In genomic region chr6:170493354-170493753, GRCh38 we compare ENCODE assay signal across 36 cellular contexts. TPM values are rescaled to one million over a fixed set of nuclear protein-coding genes. Genes with fewer than 3 reads are reported as not detected.
DNase-seq lines count a peak whose midpoint lies in the region; ATAC-seq, FAIRE-seq and TF ChIP-seq lines count a peak whose summit lies in the region.
"Had no signal": no experiment of that assay in that cellular context is flagged by ENCODE, and none has a peak within 500 bp of the region (broad histone marks: within the 10 kb centered on the region; RNA-seq: fewer than 3 reads in every experiment).

No MANE protein-coding gene starts in this region.

- H3K9ac ChIP-seq in HepG2 (ENCODE audit: insufficient read depth, low read depth, low read length) (no peak overlapping the region), Karpas-422 (ENCODE audit: low read length) (no peak overlapping the region), K562 (ENCODE audit: insufficient read depth in 1 of 2, low read depth in 2 of 2, low read length in 2 of 2) (no peak overlapping the region), H1 (replicated peaks in 1 of 4; ENCODE audit: extremely low read depth in 1 of 4, low read depth in 3 of 4, low read length in 3 of 4) (no peak overlapping the region)
- H3K9ac ChIP-seq: BLaER1; BLaER1 treated with 17β-estradiol and CSF1 and Interleukin-3, amounts not matched to agents 10 nM and 100 nM had no signal

- no peak overlapping the region for H2BK5ac ChIP-seq in H1 (ENCODE audit: low read depth, low read length)

- H3K56ac ChIP-seq in H1 (replicated peaks; ENCODE audit: insufficient read length, low read depth, low read length), result no peak overlapping the region

- no peak for TF ChIP-seq POLR2A in HepG2 (IDR thresholded peaks at IDR 0.05; ENCODE audit: insufficient read depth in 1 of 2, low read depth in 2 of 2, low read length in 2 of 2)
- no peak for TF ChIP-seq POLR2A in right lobe of liver (IDR thresholded peaks at IDR 0.05)
- TF ChIP-seq POLR2A in K562 (conservative IDR thresholded peaks at IDR 0.05), result no peak
- no peak for TF ChIP-seq POLR2A in H1 (IDR thresholded peaks at IDR 0.05; ENCODE audit: control extremely low read depth in 1 of 2, low read depth in 2 of 2, low read length in 2 of 2)

- H2BK120ac ChIP-seq in H1 (replicated peaks; ENCODE audit: low read depth, low read length), result no peak overlapping the region

- H3K4me1 Mint-ChIP-seq in stimulated activated memory B cell treated with anti-CD40 and anti-IgM and Interleukin-4, amounts not matched to agents 10 μg/mL and 1 μg/mL and 100 μg/mL, for 72 hours, result no peaks in the 10 kb centered on the region
- H3K4me1 Mint-ChIP-seq: B cell; CD4-positive, alpha-beta memory T cell; CD4-positive, CD25-positive, alpha-beta regulatory T cell; CD8-positive, alpha-beta memory T cell had no signal

- BruUV-seq in HepG2 (replicated peaks; lab: Mats Ljungman, UMichigan) (no TSS peak), K562 (replicated peaks; lab: Mats Ljungman, UMichigan) (no TSS peak)

- H3K9me1 ChIP-seq in K562 (ENCODE audit: control insufficient read depth, insufficient read depth, low read length), result no peaks in the 10 kb centered on the region

- H3K9me3 ChIP-seq in HepG2 (ENCODE audit: low read length), result no peaks in the 10 kb centered on the region
- no peaks in the 10 kb centered on the region for H3K9me3 ChIP-seq in right lobe of liver
- H3K9me3 ChIP-seq in Karpas-422 (ENCODE audit: low read length), result no peaks in the 10 kb centered on the region
- no peaks in the 10 kb centered on the region for H3K9me3 ChIP-seq in K562 (replicated peaks; ENCODE audit: control insufficient read depth, insufficient read depth, low read depth, low read length)
- no peaks in the 10 kb centered on the region for H3K9me3 ChIP-seq in H1 (ENCODE audit: insufficient read depth in 2 of 2, low read depth in 1 of 2, low read length in 1 of 2)
- H3K9me3 ChIP-seq: A549, BE2C, BLaER1, Caco-2 had no signal

- TF ChIP-seq EP300 in HepG2 (IDR thresholded peaks at IDR 0.05; ENCODE audit: low read depth in 2 of 2, low read length in 2 of 2) (no peak), HepG2 (CRISPR knock-in tag; IDR thresholded peaks at IDR 0.05; ENCODE audit: borderline replicate concordance) (no peak), K562 (IDR thresholded peaks at IDR 0.05; ENCODE audit: low read length) (no peak), H1 (IDR thresholded peaks at IDR 0.05; ENCODE audit: borderline replicate concordance in 1 of 2, low read depth in 2 of 2, low read length in 2 of 2) (no peak)

- no peak for FAIRE-seq in HepG2 (lab: Jason Lieb, UNC)
- FAIRE-seq in K562 (lab: Jason Lieb, UNC), result no peak
- FAIRE-seq in H1 (lab: Jason Lieb, UNC), result no peak
- FAIRE-seq: A204.1, A549, D721Med had no signal

- TF ChIP-seq CTCF in HepG2 (CRISPR knock-in tag; IDR thresholded peaks at IDR 0.05) (no peak), right lobe of liver (IDR thresholded peaks at IDR 0.05) (no peak), K562 (IDR thresholded peaks at IDR 0.05 in 2 of 3, conservative IDR thresholded peaks at IDR 0.05 in 1 of 3; ENCODE audit: insufficient read depth in 2 of 3, low read depth in 1 of 3, low read length in 3 of 3) (no peak), H1 (IDR thresholded peaks at IDR 0.05; ENCODE audit: control extremely low read depth in 1 of 3, insufficient read depth in 1 of 3, low read depth in 1 of 3, low read length in 3 of 3) (no peak)

- WGBS in HepG2 (ENCODE audit: low lambda C conversion rate), result 59% methylated on average over 2 of the region's 2 CpGs
- 73% methylated on average over 2 of the region's 2 CpGs for whole genome bisulfite sequencing in right lobe of liver (ENCODE audit: insufficient coverage, low coverage, low lambda C conversion rate, missing lambda C conversion rate)
- WGBS in K562 (ENCODE audit: insufficient coverage, low coverage, missing lambda C conversion rate), result 0% methylated on average over 1 of the region's 2 CpGs
- WGBS in H1 (ENCODE audit: extremely low coverage in 1 of 2, insufficient coverage in 1 of 2, insufficient read length in 1 of 2, insufficient replicate concordance in 2 of 2, low coverage in 1 of 2, low lambda C conversion rate in 2 of 2, missing lambda C conversion rate in 1 of 2), 2 experiments, result no CpG with 5 or more reads among the region's 2 CpGs

- no peak overlapping the region for H2AK5ac ChIP-seq in H1 (ENCODE audit: low read depth, low read length)

- DNase-seq in HepG2 (ENCODE audit: low spot score) (no peak), right lobe of liver (no peak), Karpas-422 (peak; percentile 19), K562 (ENCODE audit: extremely low read depth in 1 of 4, low spot score in 3 of 4) (no peak), H1 (ENCODE audit: low read depth in 1 of 2, low spot score in 2 of 2) (no peak), NCI-H1092 treated with DMSO at 0.1 percent for 48 hours (lab: John Stamatoyannopoulos, UW) (no peak)
- DNase-seq: 8988T; ACHN; AML-193; BE2C; C1 segment of cervical spinal cord; Caco-2; Calu3; CD4-positive, alpha-beta memory T cell; CD4-positive, alpha-beta T cell; CD4-positive, CD25-positive, alpha-beta regulatory T cell; CD8-positive, alpha-beta memory T cell; CD8-positive, alpha-beta T cell; COR-L47; DMS 273 treated with DMSO at 0.1 percent for 48 hours; DMS153; DMS79; DMS79 treated with DMSO at 0.1 percent for 48 hours; DND-41; EL had no signal

- H3K36me3 ChIP-seq in HepG2 (replicated peaks in 1 of 2; ENCODE audit: control insufficient read depth in 1 of 2, insufficient read depth in 2 of 2, low read length in 2 of 2) (no peaks in the 10 kb centered on the region), right lobe of liver (no peaks in the 10 kb centered on the region), Karpas-422 (ENCODE audit: insufficient read depth, low read length) (no peaks in the 10 kb centered on the region), K562 (ENCODE audit: control insufficient read depth, insufficient read depth, low read length) (no peaks in the 10 kb centered on the region), H1 (ENCODE audit: control insufficient read depth in 2 of 4, insufficient read depth in 4 of 4, low read length in 3 of 4) (no peaks in the 10 kb centered on the region)
- H3K36me3 ChIP-seq: BE2C; BLaER1; BLaER1 treated with 17β-estradiol and CSF1 and Interleukin-3, amounts not matched to agents 10 nM and 100 nM had no signal

- H2BK15ac ChIP-seq in H1 (ENCODE audit: low read length), result no peak overlapping the region

- POLR2A ChIA-PET in HepG2 (lab: Yijun Ruan, JAX) (no interaction called here), K562 (lab: Yijun Ruan, JAX) (no interaction called here), H1 (lab: Charles Lee; ENCODE audit: partially characterized antibody) (no interaction called here)

- H3K23ac ChIP-seq in H1 (ENCODE audit: insufficient read length), result no peak overlapping the region

- no peaks in the 10 kb centered on the region; the same call in 1 of the 2 replicates for H3K23me2 ChIP-seq in H1 (ENCODE audit: low read depth, low read length)

- H3K27ac Mint-ChIP-seq in stimulated activated memory B cell treated with anti-CD40 and anti-IgM and Interleukin-4, amounts not matched to agents 10 μg/mL and 1 μg/mL and 100 μg/mL, for 72 hours, result no peak overlapping the region
- H3K27ac Mint-ChIP-seq: B cell; CD4-positive, alpha-beta memory T cell; CD4-positive, alpha-beta T cell; CD4-positive, CD25-positive, alpha-beta regulatory T cell; CD8-positive, alpha-beta memory T cell; CD8-positive, alpha-beta T cell had no signal

- no peak overlapping the region for H3K4me2 ChIP-seq in HepG2 (ENCODE audit: low read depth, low read length)
- no peak overlapping the region for H3K4me2 ChIP-seq in Karpas-422 (ENCODE audit: low read depth, low read length, poor library complexity, severe bottlenecking)
- H3K4me2 ChIP-seq in K562 (ENCODE audit: insufficient read depth, low read length), result no peak overlapping the region
- no peak overlapping the region for H3K4me2 ChIP-seq in H1 (ENCODE audit: insufficient read depth in 1 of 2, low read depth in 2 of 2, low read length in 2 of 2)
- H3K4me2 ChIP-seq: A549; BLaER1; BLaER1 treated with 17β-estradiol and CSF1 and Interleukin-3, amounts not matched to agents 10 nM and 100 nM had no signal

- H4K20me1 ChIP-seq in HepG2 (ENCODE audit: insufficient read depth, low read length) (no peaks in the 10 kb centered on the region), Karpas-422 (ENCODE audit: insufficient read depth, low read depth, low read length) (no peaks in the 10 kb centered on the region), K562 (replicated peaks; ENCODE audit: control insufficient read depth, insufficient read depth, low read length) (no peaks in the 10 kb centered on the region), H1 (replicated peaks in 1 of 2; ENCODE audit: control insufficient read depth in 1 of 2, insufficient read depth in 2 of 2, low read length in 2 of 2) (no peaks in the 10 kb centered on the region)
- H4K20me1 ChIP-seq: BLaER1; BLaER1 treated with 17β-estradiol and CSF1 and Interleukin-3, amounts not matched to agents 10 nM and 100 nM had no signal

- no peaks in the 10 kb centered on the region for H3K79me1 ChIP-seq in H1 (ENCODE audit: low read depth, low read length)

- H3K36me3 Mint-ChIP-seq in stimulated activated memory B cell treated with anti-CD40 and anti-IgM and Interleukin-4, amounts not matched to agents 10 μg/mL and 1 μg/mL and 100 μg/mL, for 72 hours, result no peaks in the 10 kb centered on the region
- H3K36me3 Mint-ChIP-seq: CD14-positive monocyte; CD4-positive, alpha-beta memory T cell; CD4-positive, CD25-positive, alpha-beta regulatory T cell; CD8-positive, alpha-beta memory T cell; CD8-positive, alpha-beta T cell had no signal

- H2AFZ ChIP-seq in HepG2 (ENCODE audit: low read length) (no peak overlapping the region), Karpas-422 (ENCODE audit: low read length) (no peak overlapping the region), K562 (ENCODE audit: low read depth, low read length) (no peak overlapping the region), H1 (ENCODE audit: low read length) (no peak overlapping the region)

- H3K14ac ChIP-seq in H1 (ENCODE audit: insufficient read length), result no peak overlapping the region

- in situ Hi-C loops in HepG2 (cut with HindIII; ENCODE audit: extremely low pct_ligation_motif_present, low pct_unique_long_range_greater_than_20kb) (no loop called here), K562 (cut with MboI) (no loop called here)

- H4K8ac ChIP-seq in H1 (ENCODE audit: extremely low read depth, insufficient read depth, low read length), result no peak overlapping the region; the same call in 1 of the 2 replicates

- ATAC-seq in HepG2 (no peak), right lobe of liver (no peak), K562 (no peak), HG03520 (IDR thresholded peaks at IDR 0.05; ENCODE audit: unreplicated experiment) (no peak)
- ATAC-seq in stimulated activated memory B cell treated with anti-CD40 and anti-IgM and Interleukin-4, amounts not matched to agents 10 μg/mL and 1 μg/mL and 100 μg/mL, for 72 hours, result no peak
- ATAC-seq: A549; CD8-positive, alpha-beta T cell had no signal

- no peak overlapping the region for H2BK20ac ChIP-seq in H1 (ENCODE audit: low read length)

- TF ChIP-seq RAD21 in HepG2 (CRISPR knock-in tag; IDR thresholded peaks at IDR 0.05), result no peak
- TF ChIP-seq RAD21 in K562 (CRISPR knock-in tag; conservative IDR thresholded peaks at IDR 0.05 in 1 of 2, IDR thresholded peaks at IDR 0.05 in 1 of 2), result no peak
- TF ChIP-seq RAD21 in H1 (IDR thresholded peaks at IDR 0.05 in 1 of 2, conservative IDR thresholded peaks at IDR 0.05 in 1 of 2; ENCODE audit: low read depth in 2 of 2, low read length in 2 of 2), result no peak

- H3K27me3 Mint-ChIP-seq in stimulated activated memory B cell treated with anti-CD40 and anti-IgM and Interleukin-4, amounts not matched to agents 10 μg/mL and 1 μg/mL and 100 μg/mL, for 72 hours, result peaks cover 33% of the 10 kb centered on the region

- H3K9me2 ChIP-seq in Karpas-422 (replicated peaks; ENCODE audit: insufficient read depth, low read length), result no peaks in the 10 kb centered on the region

- H3K4me3 Mint-ChIP-seq in stimulated activated memory B cell treated with anti-CD40 and anti-IgM and Interleukin-4, amounts not matched to agents 10 μg/mL and 1 μg/mL and 100 μg/mL, for 72 hours, result no peak overlapping the region
- H3K4me3 Mint-ChIP-seq: B cell; CD14-positive monocyte; CD4-positive, alpha-beta memory T cell; CD4-positive, alpha-beta T cell; CD4-positive, CD25-positive, alpha-beta regulatory T cell; CD8-positive, alpha-beta memory T cell; CD8-positive, alpha-beta T cell had no signal

- no peak overlapping the region for H3K4ac ChIP-seq in H1 (replicated peaks; ENCODE audit: insufficient read length, low read depth, low read length)

- CTCF ChIA-PET in HepG2 (lab: Yijun Ruan, JAX; ENCODE audit: low intra/inter-chr PET ratio, low total read pairs), result no interaction called here
- CTCF ChIA-PET in K562 (lab: Yijun Ruan, JAX; ENCODE audit: low intra/inter-chr PET ratio), result no interaction called here
- CTCF ChIA-PET in H1 (lab: Charles Lee; ENCODE audit: partially characterized antibody), result interaction anchor here (0.9 to 1.4 kb wide), 3 partner anchors 42 to 69 kb away, joined by 3 read pairs; no protein-coding TSS in a partner anchor

- H3K27me3 ChIP-seq in HepG2 (ENCODE audit: control insufficient read depth in 1 of 2, insufficient read depth in 2 of 2, low read length in 2 of 2) (peaks cover 4 to 40% of the 10 kb centered on the region in 2 experiments), right lobe of liver (no peaks in the 10 kb centered on the region), Karpas-422 (ENCODE audit: low read length) (no peaks in the 10 kb centered on the region), K562 (ENCODE audit: control insufficient read depth in 2 of 2, insufficient read depth in 2 of 2, low read length in 2 of 2) (peaks cover 30 to 57% of the 10 kb centered on the region in 2 experiments), H1 (replicated peaks in 1 of 4; ENCODE audit: control insufficient read depth in 3 of 4, extremely low read depth in 1 of 4, insufficient read depth in 3 of 4, low read length in 3 of 4) (no peaks in the 10 kb centered on the region)
- H3K27me3 ChIP-seq: BLaER1 had no signal

- H3K4me3 ChIP-seq in HepG2 (replicated peaks in 1 of 3; ENCODE audit: insufficient read depth in 1 of 3, low read depth in 2 of 3, low read length in 3 of 3), result no peak overlapping the region
- H3K4me3 ChIP-seq in right lobe of liver, result no peak overlapping the region
- H3K4me3 ChIP-seq in Karpas-422 (ENCODE audit: low read length), result no peak overlapping the region
- no peak overlapping the region for H3K4me3 ChIP-seq in K562
- no peak overlapping the region for H3K4me3 ChIP-seq in H1 (ENCODE audit: extremely low read depth in 1 of 4, insufficient read depth in 2 of 4, low read depth in 3 of 4, low read length in 4 of 4)
- H3K4me3 ChIP-seq: A549; BLaER1; BLaER1 treated with 17β-estradiol and CSF1 and Interleukin-3, amounts not matched to agents 10 nM and 100 nM had no signal

- no peak overlapping the region for H4K91ac ChIP-seq in H1 (replicated peaks; ENCODE audit: insufficient read length, low read length)

- H3K9me3 Mint-ChIP-seq in stimulated activated memory B cell treated with anti-CD40 and anti-IgM and Interleukin-4, amounts not matched to agents 10 μg/mL and 1 μg/mL and 100 μg/mL, for 72 hours, result peaks cover 3% of the 10 kb centered on the region
- H3K9me3 Mint-ChIP-seq: CD4-positive, alpha-beta memory T cell; CD4-positive, alpha-beta T cell; CD8-positive, alpha-beta T cell had no signal

- no peak overlapping the region for H4K5ac ChIP-seq in H1 (ENCODE audit: insufficient read length, low read depth, low read length)

- H3K27ac ChIP-seq in HepG2 (ENCODE audit: extremely low read length, insufficient read depth, low read length) (no peak overlapping the region), right lobe of liver (no peak overlapping the region), Karpas-422 (ENCODE audit: low read length) (no peak overlapping the region), K562 (ENCODE audit: extremely low read depth, low read depth, low read length) (no peak overlapping the region), H1 (ENCODE audit: low read depth, low read length) (no peak overlapping the region)
- H3K27ac ChIP-seq: 22Rv1; A549; BLaER1; BLaER1 treated with 17β-estradiol and CSF1 and Interleukin-3, amounts not matched to agents 10 nM and 100 nM; C4-2B had no signal

- no peaks in the 10 kb centered on the region for H3K4me1 ChIP-seq in HepG2 (ENCODE audit: insufficient read depth, low read length)
- no peaks in the 10 kb centered on the region for H3K4me1 ChIP-seq in right lobe of liver
- H3K4me1 ChIP-seq in Karpas-422 (ENCODE audit: low read length), result no peaks in the 10 kb centered on the region
- no peaks in the 10 kb centered on the region for H3K4me1 ChIP-seq in K562 (replicated peaks in 1 of 2; ENCODE audit: control insufficient read depth in 2 of 2, insufficient read depth in 2 of 2, low read length in 2 of 2)
- peaks cover 0 to 6% (median 3%) of the 10 kb centered on the region in 4 experiments; a peak in 3 of 7 replicates for H3K4me1 ChIP-seq in H1 (replicated peaks in 1 of 4; ENCODE audit: control insufficient read depth in 3 of 4, insufficient read depth in 4 of 4, low read length in 3 of 4)
- H3K4me1 ChIP-seq: A549, BE2C, BLaER1, Caco-2 had no signal

- 0 out of 2 replicates have a peak overlapping the region, but pooled peaks have one; percentile 39 for H2BK12ac ChIP-seq in H1 (ENCODE audit: low read depth, low read length)

- no peaks in the 10 kb centered on the region for H3K79me2 ChIP-seq in HepG2 (ENCODE audit: insufficient read depth, low read length)
- H3K79me2 ChIP-seq in Karpas-422 (ENCODE audit: low read length), result no peaks in the 10 kb centered on the region
- no peaks in the 10 kb centered on the region for H3K79me2 ChIP-seq in K562 (ENCODE audit: control insufficient read depth, insufficient read depth, low read length)
- H3K79me2 ChIP-seq in H1 (ENCODE audit: control insufficient read depth in 1 of 2, insufficient read depth in 2 of 2, low read length in 2 of 2), result no peaks in the 10 kb centered on the region

- intact Hi-C loops in HepG2 (cut with micrococcal nuclease; ENCODE audit: unreplicated experiment), result no loop called here
- intact Hi-C loops in right lobe of liver (cut with DNase I), result no loop called here
- intact Hi-C loops in K562 (cut with micrococcal nuclease), result no loop called here

- H3K18ac ChIP-seq in H1 (ENCODE audit: extremely low read depth, low read length), result no peak overlapping the region

RNA-seq across cellular contexts. Expression of gene PSMB1, which starts 59.8 kb away (rescaled TPM):
- total RNA-seq in HepG2 (2016; rRNA removed; fragmentation: Illumina TruSeq; extraction: Trizol) (528 and 656 TPM in 2 replicates), right lobe of liver (100 to 1,000 TPM in 5 of 6 experiments, 10 to 100 TPM in 1; 90.3 to 164 (median 111) TPM), K562 (2014; rRNA removed) (567 and 884 TPM in 2 replicates), K562 (2014; rRNA removed; fragmentation: Illumina TruSeq; extraction: Trizol) (716 and 737 TPM in 2 replicates), K562 (2015; rRNA removed; fragmentation: Illumina TruSeq; extraction: Trizol) (566 and 591 TPM in 2 replicates), K562 (2021) (431 and 447 TPM in 2 replicates)
- 138 and 154 TPM in 2 replicates for total RNA-seq in HepG2 (2016; cell fraction: cytosol; rRNA removed; fragmentation: Illumina TruSeq; extraction: Trizol; ENCODE audit: low read depth)
- total RNA-seq in HepG2 (2016; cell fraction: insoluble cytoplasmic fraction; rRNA removed; fragmentation: Illumina TruSeq; extraction: Trizol), result 533 and 708 TPM in 2 replicates
- total RNA-seq in HepG2 (2016; cell fraction: membrane; rRNA removed; fragmentation: Illumina TruSeq; extraction: Trizol), result 131 and 144 TPM in 2 replicates
- 189 and 197 TPM in 2 replicates for total RNA-seq in HepG2 (2016; cell fraction: nucleus; rRNA removed; fragmentation: Illumina TruSeq; extraction: Trizol)
- polyA plus RNA-seq in HepG2 (2011; rRNA removed) (503 and 592 TPM in 2 replicates), K562 (2011; rRNA removed) (857 and 1,105 TPM in 2 replicates), K562 (2014; fragmentation: Illumina TruSeq; extraction: Trizol) (549 and 609 TPM in 2 replicates), K562 (2014; fragmentation: Nextera tagmentation; extraction: Ambion mirVana) (1,000 to 10,000 TPM; 2,334 to 2,953 TPM), K562 (2014; rRNA removed) (1,180 and 1,187 TPM in 2 replicates), H1 (2011; rRNA removed) (441 and 609 TPM in 2 replicates)
- polyA plus RNA-seq in HepG2 (2011; cell fraction: cytosol; rRNA removed), result 553 and 624 TPM in 2 replicates
- polyA plus RNA-seq in HepG2 (2011; cell fraction: nucleus; rRNA removed), result 134 and 176 TPM in 2 replicates
- 316 and 359 TPM in 2 replicates for polyA plus RNA-seq in HepG2 (2012)
- 123 and 127 TPM in 2 replicates for polyA plus RNA-seq in HepG2 (2016; cell fraction: cytosol; fragmentation: Illumina TruSeq; extraction: Trizol; ENCODE audit: low read depth)
- polyA plus RNA-seq in HepG2 (2016; cell fraction: insoluble cytoplasmic fraction; fragmentation: Illumina TruSeq; extraction: Trizol; ENCODE audit: low read depth), result 563 and 665 TPM in 2 replicates
- polyA plus RNA-seq in HepG2 (2016; cell fraction: membrane; fragmentation: Illumina TruSeq; extraction: Trizol; ENCODE audit: low read depth), result 98.8 and 101 TPM in 2 replicates
- polyA plus RNA-seq in HepG2 (2016; cell fraction: nucleus; fragmentation: Illumina TruSeq; extraction: Trizol; ENCODE audit: insufficient read depth, low read depth), result 271 and 275 TPM in 2 replicates
- polyA minus RNA-seq in HepG2 (2011; rRNA and poly(A)+ RNA removed; ENCODE audit: low replicate concordance), result 133 and 200 TPM in 2 replicates
- 156 and 174 TPM in 2 replicates for polyA minus RNA-seq in HepG2 (2011; cell fraction: cytosol; rRNA and poly(A)+ RNA removed)
- 66.4 and 70.7 TPM in 2 replicates for polyA minus RNA-seq in HepG2 (2011; cell fraction: nucleus; rRNA and poly(A)+ RNA removed)
- total RNA-seq in Karpas-422 (2014; rRNA removed; shearing (Covaris generic); ENCODE audit: low replicate concordance), result 208 and 309 TPM in 2 replicates
- total RNA-seq in K562 (2011; cell fraction: chromatin; rRNA removed; ENCODE audit: low replicate concordance), result 72.7 and 111 TPM in 2 replicates
- total RNA-seq in K562 (2011; cell fraction: nucleolus; rRNA removed), result 100 and 101 TPM in 2 replicates
- total RNA-seq in K562 (2011; cell fraction: nucleoplasm; rRNA removed), result 147 and 174 TPM in 2 replicates
- polyA plus RNA-seq in K562 (2011; cell fraction: cytosol; rRNA removed), result 941 and 1,174 TPM in 2 replicates
- polyA plus RNA-seq in K562 (2011; cell fraction: nucleus; rRNA removed), result 261 and 404 TPM in 2 replicates
- 418 and 567 TPM in 2 replicates for polyA plus RNA-seq in K562 (2012)
- polyA minus RNA-seq in K562 (2011; rRNA and poly(A)+ RNA removed), result 647 and 767 TPM in 2 replicates
- polyA minus RNA-seq in K562 (2011; cell fraction: cytosol; rRNA and poly(A)+ RNA removed), result 227 and 288 TPM in 2 replicates
- polyA minus RNA-seq in K562 (2011; cell fraction: nucleus; rRNA and poly(A)+ RNA removed), result 41.3 and 70.0 TPM in 2 replicates
- 232 and 237 TPM in 2 replicates for total RNA-seq in H1 (2021; fragmentation: NEBNext Ultra II Directional; extraction: Animal tissue kit (Norgen Biotek cat#: 25700))
- polyA plus RNA-seq in H1 (2011; cell fraction: cytosol; rRNA removed), result 515 TPM
- 254 TPM for polyA plus RNA-seq in H1 (2011; cell fraction: nucleus; rRNA removed)
- polyA plus RNA-seq in H1 (2012, experiment 1 of 2), result 340 to 444 TPM (median 382 TPM) in 4 replicates
- polyA plus RNA-seq in H1 (2012, experiment 2 of 2), result 140 TPM
- polyA plus RNA-seq in H1 (2013, experiment 1 of 2), result 282 TPM
- polyA plus RNA-seq in H1 (2013, experiment 2 of 2), result 275 TPM
- polyA minus RNA-seq in H1 (2011; rRNA and poly(A)+ RNA removed), result 282 and 298 TPM in 2 replicates
- polyA minus RNA-seq in H1 (2011; cell fraction: cytosol; rRNA and poly(A)+ RNA removed), result 151 TPM
- 54.8 TPM for polyA minus RNA-seq in H1 (2011; cell fraction: nucleus; rRNA and poly(A)+ RNA removed)

Comparison
In these comparisons a context has a peak if more than half of its experiments do, and no peak if none do; other contexts are left out.
1. Of the 241 proteins assayed by ChIP-seq in both HepG2 and K562: peak only in HepG2: HNRNPK; only in K562: PCBP2; in both: PCBP1; in neither: 238.